Comparison of ENCODE assay signal across 8 cellular contexts in genomic region chr5:140157032-140157781, GRCh38. TPM values are rescaled to one million over a fixed set of nuclear protein-coding genes. Genes with fewer than 3 reads are reported as not detected.
DNase-seq lines count a peak whose midpoint lies in the region; ATAC-seq, FAIRE-seq and TF ChIP-seq lines count a peak whose summit lies in the region.

No MANE protein-coding gene starts in this region.

- H4K20me1 ChIP-seq in HepG2 (ENCODE audit: insufficient read depth, low read length), result no peaks in the 10 kb centered on the region

- H3K9ac ChIP-seq in colonic mucosa (ENCODE audit: low read depth in 2 of 2, low read length in 2 of 2) (peak overlapping the region; percentile 46 to 63), HepG2 (ENCODE audit: insufficient read depth, low read depth, low read length) (peak overlapping the region; percentile 69)

- H3K36me3 ChIP-seq in colonic mucosa (no peaks in the 10 kb centered on the region), HepG2 (replicated peaks in 1 of 2; ENCODE audit: control insufficient read depth in 1 of 2, insufficient read depth in 2 of 2, low read length in 2 of 2) (no peaks in the 10 kb centered on the region)

- CTCF ChIA-PET in HepG2 (lab: Yijun Ruan, JAX; ENCODE audit: low intra/inter-chr PET ratio, low total read pairs), result interaction anchor here (0.6 to 3.5 kb wide), 8 partner anchors 11 to 370 kb away, joined by 3 to 40 read pairs (median 4); no protein-coding TSS in a partner anchor

- H3K27ac ChIP-seq in colonic mucosa, result no peak overlapping the region
- H3K27ac ChIP-seq in HepG2 (ENCODE audit: extremely low read length, insufficient read depth, low read length), result peak overlapping the region; percentile 47

- ATAC-seq in GM19025 (IDR thresholded peaks at IDR 0.05; ENCODE audit: low read depth, unreplicated experiment) (peak; percentile 95), HG03342 (IDR thresholded peaks at IDR 0.05; ENCODE audit: unreplicated experiment) (peak; percentile 95), HepG2 (peak; percentile 96)

- FAIRE-seq in HepG2 (lab: Jason Lieb, UNC), result peak; percentile 79

- 15% methylated on average over 20 of the region's 30 CpGs for WGBS in HepG2 (ENCODE audit: low lambda C conversion rate)

- POLR2A ChIA-PET in HepG2 (lab: Yijun Ruan, JAX), result interaction anchor here (0.7 to 1.5 kb wide), 5 partner anchors 9 to 1582 kb away, joined by 3 to 8 read pairs (median 4); partner anchors contain the start of genes CYSTM1 and HSPA9

- TF ChIP-seq POLR2A in HepG2 (IDR thresholded peaks at IDR 0.05; ENCODE audit: insufficient read depth in 1 of 2, low read depth in 2 of 2, low read length in 2 of 2), result no peak

- peak overlapping the region; percentile 37 for H2AFZ ChIP-seq in HepG2 (ENCODE audit: low read length)

- BruUV-seq in HepG2 (replicated peaks; lab: Mats Ljungman, UMichigan), result no TSS peak

- H3K9me3 ChIP-seq in colonic mucosa (no peaks in the 10 kb centered on the region), HepG2 (ENCODE audit: low read length) (no peaks in the 10 kb centered on the region)

- intact Hi-C loops in colonic mucosa (cut with DNase I), result loop anchor here (2.0 to 5.0 kb wide), 2 partner anchors 84 to 370 kb away; no protein-coding TSS in a partner anchor
- intact Hi-C loops in HepG2 (cut with micrococcal nuclease; ENCODE audit: unreplicated experiment), result loop anchor here (1.0 to 5.0 kb wide), 5 partner anchors 12 to 370 kb away; partner anchors contain the start of gene CYSTM1

- H3K4me3 ChIP-seq in colonic mucosa, result peak overlapping the region; percentile 31
- H3K4me3 ChIP-seq in HepG2 (replicated peaks in 1 of 3; ENCODE audit: insufficient read depth in 1 of 3, low read depth in 2 of 3, low read length in 3 of 3), result peak overlapping the region; percentile 42 to 52 (median 44); a peak in 5 of 6 replicates

- H3K4me2 ChIP-seq in HepG2 (ENCODE audit: low read depth, low read length), result peak overlapping the region; percentile 86

- TF ChIP-seq CTCF in AG09319 (IDR thresholded peaks at IDR 0.05; ENCODE audit: low read depth, low read length), result peak; percentile 87
- TF ChIP-seq CTCF in colonic mucosa (IDR thresholded peaks at IDR 0.05), result peak; percentile 87
- TF ChIP-seq CTCF in HepG2 (CRISPR knock-in tag; IDR thresholded peaks at IDR 0.05), result peak; percentile 95

- in situ Hi-C loops in HepG2 (cut with HindIII; ENCODE audit: extremely low pct_ligation_motif_present, low pct_unique_long_range_greater_than_20kb), result loop anchor here (5.0 kb wide), 1 partner anchor 85 kb away; no protein-coding TSS in a partner anchor

- TF ChIP-seq EP300 in HepG2 (IDR thresholded peaks at IDR 0.05; ENCODE audit: low read depth in 2 of 2, low read length in 2 of 2), result peak in 1 of 2 experiments; percentile 24; a peak in 1 of 4 replicates
- TF ChIP-seq EP300 in HepG2 (CRISPR knock-in tag; IDR thresholded peaks at IDR 0.05; ENCODE audit: borderline replicate concordance), result no peak

- peak; percentile 92 for TF ChIP-seq RAD21 in HepG2 (CRISPR knock-in tag; IDR thresholded peaks at IDR 0.05)

- no peaks in the 10 kb centered on the region for H3K79me2 ChIP-seq in HepG2 (ENCODE audit: insufficient read depth, low read length)

- H3K4me1 ChIP-seq in colonic mucosa, result peaks cover 3% of the 10 kb centered on the region
- peaks cover 14% of the 10 kb centered on the region for H3K4me1 ChIP-seq in HepG2 (ENCODE audit: insufficient read depth, low read length)

- DNase-seq in AG09319 (ENCODE audit: extremely low read depth, low read depth), result peak; percentile 47
- peak; percentile 67 for DNase-seq in NCI-H510A treated with DMSO at 0.1 percent for 48 hours (lab: John Stamatoyannopoulos, UW)
- peak; percentile 92 for DNase-seq in activated CD4-positive, alpha-beta T cell treated with anti-CD3 and anti-CD28 coated beads for 48 hours
- DNase-seq in colonic mucosa, result peak; percentile 93
- DNase-seq in HepG2 (ENCODE audit: low spot score), result peak; percentile 91
- DNase-seq in stimulated activated CD4-positive, alpha-beta T cell treated with anti-CD3 and anti-CD28 coated beads, Interleukin-4, amount 100 ng/mL, for 1 hour, result peak; percentile 85

- H3K27me3 ChIP-seq in colonic mucosa (no peaks in the 10 kb centered on the region), HepG2 (ENCODE audit: control insufficient read depth in 1 of 2, insufficient read depth in 2 of 2, low read length in 2 of 2) (no peaks in the 10 kb centered on the region)

RNA-seq across cellular contexts. Expression of gene CYSTM1, which starts 17.8 kb away (rescaled TPM):
- total RNA-seq in colonic mucosa, result 100 to 1,000 TPM; 205 TPM
- 40.0 and 52.7 TPM in 2 replicates for total RNA-seq in HepG2 (2016; rRNA removed; fragmentation: Illumina TruSeq; extraction: Trizol)
- total RNA-seq in HepG2 (2016; cell fraction: cytosol; rRNA removed; fragmentation: Illumina TruSeq; extraction: Trizol; ENCODE audit: low read depth), result 16.3 and 21.9 TPM in 2 replicates
- total RNA-seq in HepG2 (2016; cell fraction: insoluble cytoplasmic fraction; rRNA removed; fragmentation: Illumina TruSeq; extraction: Trizol), result 37.6 and 58.4 TPM in 2 replicates
- 15.0 and 21.9 TPM in 2 replicates for total RNA-seq in HepG2 (2016; cell fraction: membrane; rRNA removed; fragmentation: Illumina TruSeq; extraction: Trizol)
- 17.2 and 20.7 TPM in 2 replicates for total RNA-seq in HepG2 (2016; cell fraction: nucleus; rRNA removed; fragmentation: Illumina TruSeq; extraction: Trizol)
- polyA plus RNA-seq in HepG2 (2011; rRNA removed), result 73.4 and 85.0 TPM in 2 replicates
- 80.7 and 95.8 TPM in 2 replicates for polyA plus RNA-seq in HepG2 (2011; cell fraction: cytosol; rRNA removed)
- 17.5 and 23.1 TPM in 2 replicates for polyA plus RNA-seq in HepG2 (2011; cell fraction: nucleus; rRNA removed)
- 32.8 and 35.3 TPM in 2 replicates for polyA plus RNA-seq in HepG2 (2012)
- polyA plus RNA-seq in HepG2 (2016; cell fraction: cytosol; fragmentation: Illumina TruSeq; extraction: Trizol; ENCODE audit: low read depth), result 23.1 and 29.4 TPM in 2 replicates
- polyA plus RNA-seq in HepG2 (2016; cell fraction: insoluble cytoplasmic fraction; fragmentation: Illumina TruSeq; extraction: Trizol; ENCODE audit: low read depth), result 83.1 and 90.8 TPM in 2 replicates
- 20.1 and 22.6 TPM in 2 replicates for polyA plus RNA-seq in HepG2 (2016; cell fraction: membrane; fragmentation: Illumina TruSeq; extraction: Trizol; ENCODE audit: low read depth)
- 32.0 and 35.2 TPM in 2 replicates for polyA plus RNA-seq in HepG2 (2016; cell fraction: nucleus; fragmentation: Illumina TruSeq; extraction: Trizol; ENCODE audit: insufficient read depth, low read depth)
- 67.0 and 122 TPM in 2 replicates for polyA minus RNA-seq in HepG2 (2011; rRNA and poly(A)+ RNA removed; ENCODE audit: low replicate concordance)
- 18.4 and 25.9 TPM in 2 replicates for polyA minus RNA-seq in HepG2 (2011; cell fraction: cytosol; rRNA and poly(A)+ RNA removed)
- 12.2 and 14.5 TPM in 2 replicates for polyA minus RNA-seq in HepG2 (2011; cell fraction: nucleus; rRNA and poly(A)+ RNA removed)

RNA-seq across cellular contexts. Expression of gene IGIP, which starts 31.5 kb away (rescaled TPM):
- 1 to 10 TPM; 7.8 to 9.5 TPM for total RNA-seq in colonic mucosa
- total RNA-seq in HepG2 (2016; rRNA removed; fragmentation: Illumina TruSeq; extraction: Trizol), result 2.1 and 2.4 TPM in 2 replicates
- total RNA-seq in HepG2 (2016; cell fraction: cytosol; rRNA removed; fragmentation: Illumina TruSeq; extraction: Trizol; ENCODE audit: low read depth), result 0.09 and 0.10 TPM in 2 replicates
- total RNA-seq in HepG2 (2016; cell fraction: insoluble cytoplasmic fraction; rRNA removed; fragmentation: Illumina TruSeq; extraction: Trizol), result 1.8 and 2.2 TPM in 2 replicates
- total RNA-seq in HepG2 (2016; cell fraction: membrane; rRNA removed; fragmentation: Illumina TruSeq; extraction: Trizol), result 0.34 and 0.59 TPM in 2 replicates
- total RNA-seq in HepG2 (2016; cell fraction: nucleus; rRNA removed; fragmentation: Illumina TruSeq; extraction: Trizol), result 8.3 and 8.9 TPM in 2 replicates
- 1.4 and 1.7 TPM in 2 replicates for polyA plus RNA-seq in HepG2 (2011; rRNA removed)
- polyA plus RNA-seq in HepG2 (2011; cell fraction: cytosol; rRNA removed), result 0.51 and 0.97 TPM in 2 replicates
- 3.2 and 4.1 TPM in 2 replicates for polyA plus RNA-seq in HepG2 (2011; cell fraction: nucleus; rRNA removed)
- 3.6 TPM in 2 replicates for polyA plus RNA-seq in HepG2 (2012)
- polyA plus RNA-seq in HepG2 (2016; cell fraction: cytosol; fragmentation: Illumina TruSeq; extraction: Trizol; ENCODE audit: low read depth), result 0.14 TPM in 1 of 2 replicates, not detected in the other
- 1.4 and 1.5 TPM in 2 replicates for polyA plus RNA-seq in HepG2 (2016; cell fraction: insoluble cytoplasmic fraction; fragmentation: Illumina TruSeq; extraction: Trizol; ENCODE audit: low read depth)
- polyA plus RNA-seq in HepG2 (2016; cell fraction: membrane; fragmentation: Illumina TruSeq; extraction: Trizol; ENCODE audit: low read depth), result 0.10 and 0.17 TPM in 2 replicates
- polyA plus RNA-seq in HepG2 (2016; cell fraction: nucleus; fragmentation: Illumina TruSeq; extraction: Trizol; ENCODE audit: insufficient read depth, low read depth), result 4.7 and 5.2 TPM in 2 replicates
- 1.4 and 1.8 TPM in 2 replicates for polyA minus RNA-seq in HepG2 (2011; rRNA and poly(A)+ RNA removed; ENCODE audit: low replicate concordance)
- 1.4 and 1.7 TPM in 2 replicates for polyA minus RNA-seq in HepG2 (2011; cell fraction: cytosol; rRNA and poly(A)+ RNA removed)
- polyA minus RNA-seq in HepG2 (2011; cell fraction: nucleus; rRNA and poly(A)+ RNA removed), result 11.8 and 12.3 TPM in 2 replicates

RNA-seq across cellular contexts. Expression of gene PURA, which starts 43.3 kb away (rescaled TPM):
- total RNA-seq in colonic mucosa (10 to 100 TPM; 20.5 to 21.6 TPM), HepG2 (2016; rRNA removed; fragmentation: Illumina TruSeq; extraction: Trizol) (5.0 and 6.8 TPM in 2 replicates)
- total RNA-seq in HepG2 (2016; cell fraction: cytosol; rRNA removed; fragmentation: Illumina TruSeq; extraction: Trizol; ENCODE audit: low read depth), result 0.30 and 0.97 TPM in 2 replicates
- total RNA-seq in HepG2 (2016; cell fraction: insoluble cytoplasmic fraction; rRNA removed; fragmentation: Illumina TruSeq; extraction: Trizol), result 4.7 and 5.6 TPM in 2 replicates
- 2.4 and 2.5 TPM in 2 replicates for total RNA-seq in HepG2 (2016; cell fraction: membrane; rRNA removed; fragmentation: Illumina TruSeq; extraction: Trizol)
- 12.4 and 12.9 TPM in 2 replicates for total RNA-seq in HepG2 (2016; cell fraction: nucleus; rRNA removed; fragmentation: Illumina TruSeq; extraction: Trizol)
- polyA plus RNA-seq in HepG2 (2011; rRNA removed), result 1.9 and 2.0 TPM in 2 replicates
- polyA plus RNA-seq in HepG2 (2011; cell fraction: cytosol; rRNA removed), result 1.0 and 1.4 TPM in 2 replicates
- polyA plus RNA-seq in HepG2 (2011; cell fraction: nucleus; rRNA removed), result 2.3 and 2.9 TPM in 2 replicates
- 4.9 and 5.4 TPM in 2 replicates for polyA plus RNA-seq in HepG2 (2012)
- polyA plus RNA-seq in HepG2 (2016; cell fraction: cytosol; fragmentation: Illumina TruSeq; extraction: Trizol; ENCODE audit: low read depth), result 0.85 and 1.1 TPM in 2 replicates
- polyA plus RNA-seq in HepG2 (2016; cell fraction: insoluble cytoplasmic fraction; fragmentation: Illumina TruSeq; extraction: Trizol; ENCODE audit: low read depth), result 5.5 and 6.1 TPM in 2 replicates
- 1.4 and 1.9 TPM in 2 replicates for polyA plus RNA-seq in HepG2 (2016; cell fraction: membrane; fragmentation: Illumina TruSeq; extraction: Trizol; ENCODE audit: low read depth)
- polyA plus RNA-seq in HepG2 (2016; cell fraction: nucleus; fragmentation: Illumina TruSeq; extraction: Trizol; ENCODE audit: insufficient read depth, low read depth), result 6.2 and 7.4 TPM in 2 replicates
- 2.9 and 3.8 TPM in 2 replicates for polyA minus RNA-seq in HepG2 (2011; rRNA and poly(A)+ RNA removed; ENCODE audit: low replicate concordance)
- 5.7 and 6.0 TPM in 2 replicates for polyA minus RNA-seq in HepG2 (2011; cell fraction: cytosol; rRNA and poly(A)+ RNA removed)
- 26.4 and 31.0 TPM in 2 replicates for polyA minus RNA-seq in HepG2 (2011; cell fraction: nucleus; rRNA and poly(A)+ RNA removed)
